In genomic region chr9:134358026-134358967, GRCh38 we compare ENCODE assay signal across 11 cellular contexts. TPM values are rescaled to one million over a fixed set of nuclear protein-coding genes. Genes with fewer than 3 reads are reported as not detected.
DNase-seq lines count a peak whose midpoint lies in the region; ATAC-seq and TF ChIP-seq lines count a peak whose summit lies in the region.
"Had no signal": no experiment of that assay in that cellular context is flagged by ENCODE, and none has a peak within 500 bp of the region (broad histone marks: within the 10 kb centered on the region; RNA-seq: fewer than 3 reads in every experiment).

No MANE protein-coding gene starts in this region.

- in situ Hi-C loops in GM23248 (cut with MboI): no loop called here

- no peak overlapping the region for H2AFZ ChIP-seq in GM23248

- H3K4me2 ChIP-seq in GM23248 (ENCODE audit: unreplicated experiment): no peak overlapping the region

- H3K9me3 ChIP-seq in GM23248 (ENCODE audit: low read depth) (no peaks in the 10 kb centered on the region), SJCRH30 (replicated peaks) (no peaks in the 10 kb centered on the region), heart right ventricle (no peaks in the 10 kb centered on the region), stomach smooth muscle (ENCODE audit: control insufficient read depth in 2 of 2, low read length in 2 of 2) (no peaks in the 10 kb centered on the region)

- intact Hi-C loops in heart right ventricle (cut with DNase I): no loop called here
- intact Hi-C loops in dorsolateral prefrontal cortex (cut with DNase I): no loop called here

- H3K27ac ChIP-seq in GM23248 (no peak overlapping the region), SJCRH30 (no peak overlapping the region), heart right ventricle (peak overlapping the region in 9 of 10 donors; percentile 10 to 67 (median 40)), stomach smooth muscle (ENCODE audit: low read length) (peak overlapping the region; percentile 31), dorsolateral prefrontal cortex (peak overlapping the region in 16 of 59 donors; percentile 4 to 57 (median 26))
- H3K27ac ChIP-seq: WERI-Rb-1 had no signal

- H3K4me3 ChIP-seq in GM23248 (no peak overlapping the region), SJCRH30 (no peak overlapping the region), heart right ventricle (no peak overlapping the region), stomach smooth muscle (ENCODE audit: low read length in 2 of 2) (no peak overlapping the region), dorsolateral prefrontal cortex (no peak overlapping the region)

- 0 out of 2 replicates have a peak overlapping the region, but pooled peaks have one; percentile 11 for H3K9ac ChIP-seq in GM23248
- peak overlapping the region in 1 of 2 donors; percentile 21 for H3K9ac ChIP-seq in stomach smooth muscle (ENCODE audit: low read length in 2 of 2)

- H3K9me2 ChIP-seq in GM23248 (ENCODE audit: insufficient read depth): no peaks in the 10 kb centered on the region

- peaks cover 10% of the 10 kb centered on the region for H3K4me1 ChIP-seq in GM23248 (ENCODE audit: insufficient read depth)
- H3K4me1 ChIP-seq in SJCRH30: no peaks in the 10 kb centered on the region
- peaks cover 50 to 99% (median 92%) of the 10 kb centered on the region in 9 donors for H3K4me1 ChIP-seq in heart right ventricle
- H3K4me1 ChIP-seq in stomach smooth muscle (ENCODE audit: control insufficient read depth, insufficient read depth, low read length): peaks cover 90% of the 10 kb centered on the region

- H3F3A ChIP-seq in GM23248 (ENCODE audit: insufficient read depth): no peaks in the 10 kb centered on the region

- 58 to 64% methylated on average over 19 to 23 of the region's 25 CpGs for WGBS in GM23248 (ENCODE audit: low coverage in 1 of 2, low lambda C conversion rate in 2 of 2, missing lambda C conversion rate in 2 of 2), 2 experiments
- WGBS in heart right ventricle, 2 donors: 59 to 66% methylated on average over 25 of the region's 25 CpGs

- peak; percentile 36 for DNase-seq in GM23248
- peak; percentile 28 to 39 for DNase-seq in SJCRH30
- DNase-seq in heart right ventricle: peak; percentile 63 to 73
- no peak for DNase-seq in dorsolateral prefrontal cortex
- no peak for DNase-seq in HCEC 1CT
- DNase-seq: activated naive CD8-positive, alpha-beta T cell treated with anti-CD3 and anti-CD28 coated beads for 36 hours; retina; WERI-Rb-1 had no signal

- no peak for TF ChIP-seq CTCF in heart right ventricle (IDR thresholded peaks at IDR 0.05)
- no peak for TF ChIP-seq CTCF in dorsolateral prefrontal cortex (IDR thresholded peaks at IDR 0.05 in 54 of 56, conservative IDR thresholded peaks at IDR 0.05 in 2 of 56; ENCODE audit: low read depth in 1 of 56, partially characterized antibody in 56 of 56)

- 0 out of 2 replicates have a peak, but pooled peaks cover 10% of the 10 kb centered on the region for H4K20me1 ChIP-seq in GM23248 (ENCODE audit: insufficient read depth)

- H3K36me3 ChIP-seq in GM23248 (ENCODE audit: low read depth) (no peaks in the 10 kb centered on the region), SJCRH30 (no peaks in the 10 kb centered on the region), heart right ventricle (no peaks in the 10 kb centered on the region), stomach smooth muscle (ENCODE audit: control insufficient read depth in 2 of 2, insufficient read depth in 2 of 2, low read length in 2 of 2) (no peaks in the 10 kb centered on the region)
- H3K36me3 ChIP-seq: WERI-Rb-1 had no signal

- H3K27me3 ChIP-seq in GM23248 (replicated peaks; ENCODE audit: insufficient read depth) (no peaks in the 10 kb centered on the region), SJCRH30 (no peaks in the 10 kb centered on the region), heart right ventricle (no peaks in the 10 kb centered on the region), stomach smooth muscle (ENCODE audit: control insufficient read depth in 1 of 2, insufficient read depth in 2 of 2, low read length in 2 of 2) (no peaks in the 10 kb centered on the region), dorsolateral prefrontal cortex (no peaks in the 10 kb centered on the region)

- H3K79me2 ChIP-seq in GM23248 (ENCODE audit: insufficient read depth): peaks cover 98% of the 10 kb centered on the region

- ATAC-seq in heart right ventricle (peak in 6 of 8 donors; percentile 28 to 57 (median 40)), GM19455 (IDR thresholded peaks at IDR 0.05; ENCODE audit: unreplicated experiment) (no peak), HG03565 (IDR thresholded peaks at IDR 0.05; ENCODE audit: unreplicated experiment) (no peak)

RNA-seq across cellular contexts. Expression of gene RXRA, which starts 32.0 kb away (rescaled TPM):
- 26.1 and 34.8 TPM in 2 replicates for total RNA-seq in GM23248 (2014; rRNA removed; shearing (Covaris generic))
- polyA plus RNA-seq in GM23248 (2016; fragmentation: Nextera tagmentation; extraction: Ambion mirVana): 3.5 and 3.9 TPM in 2 replicates
- total RNA-seq in SJCRH30 (2014; rRNA removed; shearing (Covaris generic)): 37.0 and 39.1 TPM in 2 replicates
- 10 to 100 TPM; 38.4 to 92.3 (median 43.6) TPM for total RNA-seq in heart right ventricle
- 10 to 100 TPM; 22.6 to 39.1 TPM for polyA plus RNA-seq in heart right ventricle
- total RNA-seq in dorsolateral prefrontal cortex: 100 to 1,000 TPM in 4 of 120 experiments, 10 to 100 TPM in 116; 32.1 to 133 (median 55.1) TPM

Comparison
In these comparisons a context has a peak if more than half of its experiments do, and no peak if none do; other contexts are left out.
1. DNase-seq: peak in GM23248 (single experiment), SJCRH30 (2 of 2) and heart right ventricle (2 of 2); none in dorsolateral prefrontal cortex (0 of 10) and HCEC 1CT (single experiment).
2. H3K27ac ChIP-seq: peak in heart right ventricle (9 of 10) and stomach smooth muscle (single experiment); none in GM23248 (single experiment) and SJCRH30 (single experiment).
3. ATAC-seq: peak in heart right ventricle (6 of 8); none in GM19455 (single experiment) and HG03565 (single experiment).